In genomic region chr2:120708944-120709607, GRCh38 we compare ENCODE assay signal across 21 cellular contexts. TPM values are rescaled to one million over a fixed set of nuclear protein-coding genes. Genes with fewer than 3 reads are reported as not detected.
"Had no signal": no experiment of that assay in that cellular context is flagged by ENCODE, and none has a peak within 500 bp of the region (broad histone marks: within the 10 kb centered on the region; RNA-seq: fewer than 3 reads in every experiment).

No MANE protein-coding gene starts in this region.

- DNase-seq: activated CD4-positive, alpha-beta T cell treated with anti-CD3 and anti-CD28 coated beads, Interleukin-2, amount 50 U/mL, for 1 hour; activated CD4-positive, CD25-positive, alpha-beta regulatory T cell treated with anti-CD3 and anti-CD28 coated beads, Interleukin-2, amount 50 U/mL, for 72 hours; activated CD8-positive, alpha-beta memory T cell treated with anti-CD3 and anti-CD28 coated beads, Interleukin-2, amount 50 U/mL, for 48 hours; activated gamma-delta T cell; activated T-cell treated with anti-CD3 and anti-CD28 coated beads, Interleukin-2, amount 50 U/mL, for 48 hours; effector CD8-positive, alpha-beta T cell; esophagus squamous epithelium; lower lobe of right lung; nucleus accumbens; retina; uterus had no signal

- H3K4me1 ChIP-seq: ascending aorta, breast epithelium, esophagus squamous epithelium, lower lobe of right lung, tibial nerve, uterus had no signal

- H3K4me1 Mint-ChIP-seq: activated naive CD4-positive, alpha-beta T cell treated with anti-CD3 and anti-CD28 coated beads, Interleukin-2, amount 50 U/mL, for 24 hours had no signal

- H3K27ac ChIP-seq: ascending aorta, breast epithelium, esophagus squamous epithelium, hepatocyte, lower lobe of right lung, uterus had no signal

- H3K36me3 Mint-ChIP-seq: activated naive CD4-positive, alpha-beta T cell treated with anti-CD3 and anti-CD28 coated beads, Interleukin-2, amount 50 U/mL, for 24 hours; natural killer cell treated with Interleukin-12 subunit alpha and Interleukin-12 subunit beta and Interleukin-15 and Interleukin-18, amount 100 ng/mL, for 72 hours had no signal

- H3K4me3 ChIP-seq: ascending aorta, breast epithelium, esophagus squamous epithelium, hepatocyte, lower lobe of right lung, tibial nerve, uterus had no signal

- H3K9me3 ChIP-seq: ascending aorta, breast epithelium, esophagus squamous epithelium, lower lobe of right lung, tibial nerve, uterus had no signal

- H3K27ac Mint-ChIP-seq: activated naive CD4-positive, alpha-beta T cell treated with anti-CD3 and anti-CD28 coated beads, Interleukin-2, amount 50 U/mL, for 24 hours; dendritic cell treated with granulocyte-macrophage colony-stimulating factor and Interleukin-4, amounts not matched to agents 40 ng/mL and 50 ng/mL, for 4 days; natural killer cell treated with Interleukin-12 subunit alpha and Interleukin-12 subunit beta and Interleukin-15 and Interleukin-18, amount 100 ng/mL, for 72 hours; stimulated activated naive CD8-positive, alpha-beta T cell treated with anti-CD3 and anti-CD28 coated beads, Interleukin-15, Interleukin-2, amounts not matched to agents 100 ng/mL and 50 ng/mL, for 24 hours; T-helper 1 cell treated with Interleukin-12 subunit alpha and Interleukin-12 subunit beta and Interleukin-4 antibody, amounts not matched to agents 30 μg/mL and 1 μg/mL, for 36 hours had no signal

- H3K9me3 Mint-ChIP-seq: activated naive CD4-positive, alpha-beta T cell treated with anti-CD3 and anti-CD28 coated beads, Interleukin-2, amount 50 U/mL, for 24 hours; dendritic cell treated with granulocyte-macrophage colony-stimulating factor and Interleukin-4, amounts not matched to agents 40 ng/mL and 50 ng/mL, for 4 days; natural killer cell treated with Interleukin-12 subunit alpha and Interleukin-12 subunit beta and Interleukin-15 and Interleukin-18, amount 100 ng/mL, for 72 hours; stimulated activated naive CD8-positive, alpha-beta T cell treated with anti-CD3 and anti-CD28 coated beads, Interleukin-15, Interleukin-2, amounts not matched to agents 100 ng/mL and 50 ng/mL, for 24 hours; T-helper 1 cell treated with Interleukin-12 subunit alpha and Interleukin-12 subunit beta and Interleukin-4 antibody, amounts not matched to agents 30 μg/mL and 1 μg/mL, for 36 hours had no signal

- H3K36me3 ChIP-seq: ascending aorta, breast epithelium, esophagus squamous epithelium, lower lobe of right lung, tibial nerve, uterus had no signal

- H3K4me3 Mint-ChIP-seq: activated naive CD4-positive, alpha-beta T cell treated with anti-CD3 and anti-CD28 coated beads, Interleukin-2, amount 50 U/mL, for 24 hours; dendritic cell treated with granulocyte-macrophage colony-stimulating factor and Interleukin-4, amounts not matched to agents 40 ng/mL and 50 ng/mL, for 4 days; natural killer cell treated with Interleukin-12 subunit alpha and Interleukin-12 subunit beta and Interleukin-15 and Interleukin-18, amount 100 ng/mL, for 72 hours; stimulated activated naive CD8-positive, alpha-beta T cell treated with anti-CD3 and anti-CD28 coated beads, Interleukin-15, Interleukin-2, amounts not matched to agents 100 ng/mL and 50 ng/mL, for 24 hours; T-helper 1 cell treated with Interleukin-12 subunit alpha and Interleukin-12 subunit beta and Interleukin-4 antibody, amounts not matched to agents 30 μg/mL and 1 μg/mL, for 36 hours had no signal

- H3K27me3 ChIP-seq: ascending aorta, uterus had no signal

- ATAC-seq: lower lobe of right lung; natural killer cell treated with Interleukin-12 subunit alpha and Interleukin-12 subunit beta and Interleukin-15 and Interleukin-18, amount 100 ng/mL, for 72 hours had no signal

RNA-seq across cellular contexts. Expression of gene GLI2, which starts 26.6 kb away (rescaled TPM):
- polyA plus RNA-seq: endothelial cell of umbilical vein had no signal
